11 cellular contexts compared by ENCODE assay signal in genomic region chr3:69353492-69353891, GRCh38. TPM values are rescaled to one million over a fixed set of nuclear protein-coding genes. Genes with fewer than 3 reads are reported as not detected.
A peak's percentile ranks its signal among the peaks of the same experiment; 100 is the strongest.
DNase-seq lines count a peak whose midpoint lies in the region; ATAC-seq and TF ChIP-seq lines count a peak whose summit lies in the region.
"Had no signal": no experiment of that assay in that cellular context is flagged by ENCODE, and none has a peak within 500 bp of the region (broad histone marks: within the 10 kb centered on the region; RNA-seq: fewer than 3 reads in every experiment).

No MANE protein-coding gene starts in this region.

- H3K4me1 Mint-ChIP-seq in activated CD8-positive, alpha-beta memory T cell treated with anti-CD3 and anti-CD28 coated beads, Interleukin-2, amount 10 ng/mL, durations not matched to agents 7 days and 5 days = peaks cover 14% of the 10 kb centered on the region
- H3K4me1 Mint-ChIP-seq in activated naive CD8-positive, alpha-beta T cell (ENCODE audit: low read depth) = peaks cover 17% of the 10 kb centered on the region

- H3K9me3 ChIP-seq in thymus (ENCODE audit: control insufficient read depth) (no peaks in the 10 kb centered on the region), thyroid gland (no peaks in the 10 kb centered on the region)

- H3K4me1 ChIP-seq in thymus (ENCODE audit: control insufficient read depth, insufficient read depth, low read length) = peaks cover 14% of the 10 kb centered on the region
- no peaks in the 10 kb centered on the region for H3K4me1 ChIP-seq in thyroid gland

- H3K4me3 ChIP-seq in thymus (ENCODE audit: low read length) (peak overlapping the region; percentile 47), thyroid gland (replicated peaks in 1 of 3) (no peak overlapping the region)

- peaks cover 23% of the 10 kb centered on the region for H3K27me3 Mint-ChIP-seq in activated CD8-positive, alpha-beta memory T cell treated with anti-CD3 and anti-CD28 coated beads, Interleukin-2, amount 10 ng/mL, durations not matched to agents 7 days and 5 days
- H3K27me3 Mint-ChIP-seq in activated naive CD8-positive, alpha-beta T cell = peaks cover 11% of the 10 kb centered on the region

- no peak for TF ChIP-seq POLR2A in thyroid gland (IDR thresholded peaks at IDR 0.05)

- no peaks in the 10 kb centered on the region for H3K36me3 ChIP-seq in thymus (ENCODE audit: control insufficient read depth, insufficient read depth)
- no peaks in the 10 kb centered on the region for H3K36me3 ChIP-seq in thyroid gland

- H3K36me3 Mint-ChIP-seq in activated CD8-positive, alpha-beta memory T cell treated with anti-CD3 and anti-CD28 coated beads, Interleukin-2, amount 10 ng/mL, durations not matched to agents 7 days and 5 days = no peaks in the 10 kb centered on the region
- H3K36me3 Mint-ChIP-seq in activated naive CD8-positive, alpha-beta T cell = no peaks in the 10 kb centered on the region

- H3K4me3 Mint-ChIP-seq in activated CD8-positive, alpha-beta memory T cell treated with anti-CD3 and anti-CD28 coated beads, Interleukin-2, amount 10 ng/mL, durations not matched to agents 7 days and 5 days = peak overlapping the region; percentile 47
- peak overlapping the region; percentile 64 for H3K4me3 Mint-ChIP-seq in activated naive CD8-positive, alpha-beta T cell

- ATAC-seq in activated CD8-positive, alpha-beta memory T cell treated with anti-CD3 and anti-CD28 coated beads, Interleukin-2, amount 10 ng/mL, durations not matched to agents 7 days and 5 days = no peak
- no peak for ATAC-seq in omental fat pad (ENCODE audit: low FRiP score)

- H3K27me3 ChIP-seq in thymus (ENCODE audit: control insufficient read depth, insufficient read depth) = no peaks in the 10 kb centered on the region
- H3K27me3 ChIP-seq in thyroid gland = no peaks in the 10 kb centered on the region

- TF ChIP-seq CTCF in omental fat pad (IDR thresholded peaks at IDR 0.05) (no peak), thyroid gland (IDR thresholded peaks at IDR 0.05) (no peak)

- H3K9me3 Mint-ChIP-seq in activated CD8-positive, alpha-beta memory T cell treated with anti-CD3 and anti-CD28 coated beads, Interleukin-2, amount 10 ng/mL, durations not matched to agents 7 days and 5 days (ENCODE audit: low read depth) = no peaks in the 10 kb centered on the region
- H3K9me3 Mint-ChIP-seq in activated naive CD8-positive, alpha-beta T cell (ENCODE audit: low read depth) = no peaks in the 10 kb centered on the region

- 21% methylated on average over 16 of the region's 16 CpGs for WGBS in thymus
- 69 to 76% methylated on average over 16 of the region's 16 CpGs for WGBS in thyroid gland, 2 donors

- no peak for DNase-seq in activated CD8-positive, alpha-beta memory T cell treated with anti-CD3 and anti-CD28 coated beads, Interleukin-2, amount 10 ng/mL, durations not matched to agents 7 days and 5 days
- no peak for DNase-seq in activated CD8-positive, alpha-beta memory T cell treated with anti-CD3 and anti-CD28 coated beads for 24 hours
- DNase-seq in left kidney (ENCODE audit: low read depth, low spot score) (peak; percentile 12), omental fat pad (ENCODE audit: low spot score) (no peak), thyroid gland (no peak), dedifferentiated amniotic fluid mesenchymal stem cell (ENCODE audit: extremely low spot score) (no peak)
- DNase-seq: ACHN, NCI-H2107, SW 1271 had no signal

- intact Hi-C loops in thyroid gland (cut with DNase I) = no loop called here

- H3K27ac Mint-ChIP-seq in activated CD8-positive, alpha-beta memory T cell treated with anti-CD3 and anti-CD28 coated beads, Interleukin-2, amount 10 ng/mL, durations not matched to agents 7 days and 5 days = no peak overlapping the region
- no peak overlapping the region for H3K27ac Mint-ChIP-seq in activated naive CD8-positive, alpha-beta T cell

- no peak overlapping the region for H3K27ac ChIP-seq in thymus (ENCODE audit: low read depth)
- peak overlapping the region in 1 of 3 donors; percentile 68 for H3K27ac ChIP-seq in thyroid gland

- CTCF ChIA-PET in activated CD8-positive, alpha-beta memory T cell treated with anti-CD3 and anti-CD28 coated beads, Interleukin-2, amount 10 ng/mL, durations not matched to agents 7 days and 5 days (lab: Charles Lee) = no interaction called here

RNA-seq across cellular contexts. Expression of gene FRMD4B, which starts 32.4 kb away (rescaled TPM):
- total RNA-seq in activated CD8-positive, alpha-beta memory T cell treated with anti-CD3 and anti-CD28 coated beads, Interleukin-2, amount 10 ng/mL, durations not matched to agents 7 days and 5 days = 10 to 100 TPM; 55.8 to 68.2 TPM
- 12.8 TPM for polyA plus RNA-seq in thymus
- total RNA-seq in omental fat pad (10 to 100 TPM; 39.5 to 71.0 (median 56.0) TPM), thyroid gland (100 to 1,000 TPM; 109 to 224 (median 161) TPM)
